ENCODE assay signal across 9 cellular contexts in the genomic region with DNA sequence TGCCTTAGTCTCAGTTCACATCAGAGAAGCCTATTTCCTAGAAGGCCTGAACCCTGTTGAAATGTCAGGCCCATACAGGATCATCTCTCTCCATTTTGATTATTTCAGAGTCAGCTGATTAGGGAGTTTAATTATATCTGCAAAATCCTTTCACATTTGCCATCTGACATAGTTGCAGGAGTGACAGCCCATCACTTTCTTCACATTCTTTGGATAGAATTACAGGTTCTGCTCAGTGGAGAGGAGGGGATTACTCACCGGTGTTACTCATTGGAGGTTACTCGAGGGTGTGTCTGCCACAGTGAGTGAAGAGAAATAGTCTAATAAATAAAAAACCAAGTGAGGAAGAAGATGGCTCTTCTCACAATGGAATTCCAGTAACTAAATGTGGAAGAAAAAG.
DNase-seq lines count a peak whose midpoint lies in the region; ATAC-seq and TF ChIP-seq lines count a peak whose summit lies in the region.
"Had no signal": no experiment of that assay in that cellular context is flagged by ENCODE, and none has a peak within 500 bp of the region (broad histone marks: within the 10 kb centered on the region; RNA-seq: fewer than 3 reads in every experiment).

No MANE protein-coding gene starts in this region.

- TF ChIP-seq CTCF in RWPE2 (IDR thresholded peaks at IDR 0.05; ENCODE audit: poor library complexity, severe bottlenecking): no peak
- no peak for TF ChIP-seq CTCF in fibroblast of mammary gland (conservative IDR thresholded peaks at IDR 0.05; ENCODE audit: control insufficient read depth, insufficient read depth, low read depth, low read length)

- DNase-seq in activated naive CD4-positive, alpha-beta T cell treated with anti-CD3 and anti-CD28 coated beads for 36 hours: peak; percentile 27
- DNase-seq in activated naive CD4-positive, alpha-beta T cell treated with anti-CD3 and anti-CD28 coated beads, Interleukin-2, amount 50 U/mL, for 16 hours: no peak
- DNase-seq in RWPE2 (ENCODE audit: low spot score) (no peak), fibroblast of mammary gland (ENCODE audit: low read depth) (peak; percentile 72), NCI-H146 (lab: John Stamatoyannopoulos, UW) (no peak)
- no peak for DNase-seq in stimulated activated naive CD8-positive, alpha-beta T cell treated with anti-CD3 and anti-CD28 coated beads, Interleukin-15, Interleukin-2, amounts not matched to agents 100 U/mL and 50 U/mL, for 24 hours
- DNase-seq: transverse colon had no signal

- no peak for TF ChIP-seq POLR2A in GM18505 (IDR thresholded peaks at IDR 0.05; ENCODE audit: borderline replicate concordance, extremely low read depth, insufficient read depth, insufficient read length)

- H3K4me3 ChIP-seq in RWPE2 (ENCODE audit: severe bottlenecking): no peak overlapping the region
- no peak overlapping the region for H3K4me3 ChIP-seq in fibroblast of mammary gland (ENCODE audit: control insufficient read depth, low read depth, low read length)
- H3K4me3 ChIP-seq: transverse colon had no signal

- H3K36me3 ChIP-seq in RWPE2 (ENCODE audit: low read depth): no peaks in the 10 kb centered on the region
- H3K36me3 ChIP-seq: transverse colon had no signal

- peak; percentile 95 for ATAC-seq in RWPE2 (ENCODE audit: low read depth)
- peak; percentile 72 for ATAC-seq in stimulated activated naive CD8-positive, alpha-beta T cell treated with anti-CD3 and anti-CD28 coated beads, Interleukin-15, Interleukin-2, amounts not matched to agents 100 U/mL and 50 U/mL, for 24 hours
- ATAC-seq in GM18505 (IDR thresholded peaks at IDR 0.05; ENCODE audit: unreplicated experiment): no peak
- no peak for ATAC-seq in HG02870 (IDR thresholded peaks at IDR 0.05; ENCODE audit: unreplicated experiment)

- H3K27me3 ChIP-seq in RWPE2 (ENCODE audit: insufficient read depth, poor library complexity, severe bottlenecking): no peaks in the 10 kb centered on the region
- H3K27me3 ChIP-seq: transverse colon had no signal

- H3K4me3 Mint-ChIP-seq in activated naive CD4-positive, alpha-beta T cell treated with anti-CD3 and anti-CD28 coated beads for 36 hours: no peak overlapping the region

- no peak overlapping the region for H3K27ac Mint-ChIP-seq in activated naive CD4-positive, alpha-beta T cell treated with anti-CD3 and anti-CD28 coated beads for 36 hours

- H3K27me3 Mint-ChIP-seq in activated naive CD4-positive, alpha-beta T cell treated with anti-CD3 and anti-CD28 coated beads for 36 hours (ENCODE audit: low read depth): no peaks in the 10 kb centered on the region

- peaks cover 4% of the 10 kb centered on the region for H3K36me3 Mint-ChIP-seq in activated naive CD4-positive, alpha-beta T cell treated with anti-CD3 and anti-CD28 coated beads for 36 hours (ENCODE audit: low read depth)

- H3K9me3 ChIP-seq in RWPE2 (ENCODE audit: severe bottlenecking): no peaks in the 10 kb centered on the region
- H3K9me3 ChIP-seq: transverse colon had no signal

- CTCF ChIA-PET in activated naive CD4-positive, alpha-beta T cell treated with anti-CD3 and anti-CD28 coated beads for 36 hours (lab: Charles Lee): interaction anchor here (1.9 kb wide), 1 partner anchor 12 kb away, joined by 4 read pairs; no protein-coding TSS in a partner anchor

- intact Hi-C loops in activated naive CD4-positive, alpha-beta T cell treated with anti-CD3 and anti-CD28 coated beads for 36 hours (cut with micrococcal nuclease): loop anchor here (5.0 to 10.0 kb wide), 4 partner anchors 419 to 1692 kb away; no protein-coding TSS in a partner anchor

- H3K27ac ChIP-seq in RWPE2 (ENCODE audit: poor library complexity, severe bottlenecking): peak overlapping the region; percentile 28

- H3K4me1 ChIP-seq in RWPE2 (ENCODE audit: insufficient read depth, poor library complexity, severe bottlenecking): peaks cover 27% of the 10 kb centered on the region

- no peaks in the 10 kb centered on the region for H3K9me3 Mint-ChIP-seq in activated naive CD4-positive, alpha-beta T cell treated with anti-CD3 and anti-CD28 coated beads for 36 hours

- H3K4me1 Mint-ChIP-seq in activated naive CD4-positive, alpha-beta T cell treated with anti-CD3 and anti-CD28 coated beads for 36 hours (ENCODE audit: low read depth): peaks cover 46% of the 10 kb centered on the region

Comparison
In these comparisons a context has a peak if more than half of its experiments do, and no peak if none do; other contexts are left out.
1. DNase-seq: peak in activated naive CD4-positive, alpha-beta T cell treated with anti-CD3 and anti-CD28 coated beads for 36 hours (single experiment) and fibroblast of mammary gland (single experiment); none in activated naive CD4-positive, alpha-beta T cell treated with anti-CD3 and anti-CD28 coated beads, Interleukin-2, amount 50 U/mL, for 16 hours (single experiment), RWPE2 (single experiment), stimulated activated naive CD8-positive, alpha-beta T cell treated with anti-CD3 and anti-CD28 coated beads, Interleukin-15, Interleukin-2, amounts not matched to agents 100 U/mL and 50 U/mL, for 24 hours (single experiment) and NCI-H146 (single experiment).
2. ATAC-seq: peak in RWPE2 (single experiment) and stimulated activated naive CD8-positive, alpha-beta T cell treated with anti-CD3 and anti-CD28 coated beads, Interleukin-15, Interleukin-2, amounts not matched to agents 100 U/mL and 50 U/mL, for 24 hours (single experiment); none in GM18505 (single experiment) and HG02870 (single experiment).